ENCODE assay signal across 2 cellular contexts in genomic region chr19:38523319-38523718, GRCh38.
TF ChIP-seq lines count a peak whose summit lies in the region.

No MANE protein-coding gene starts in this region.

TF ChIP-seq in HepG2, 621 proteins besides CTCF, POLR2A, EP300 and RAD21:
- peak; percentile 85 for TF ChIP-seq ZNF263 (CRISPR knock-in tag; IDR thresholded peaks at IDR 0.05)
- TF ChIP-seq ZNF556 (CRISPR knock-in tag; IDR thresholded peaks at IDR 0.05; ENCODE audit: borderline replicate concordance), result no peak

TF ChIP-seq in GM12878, 131 proteins besides CTCF, POLR2A, EP300 and RAD21:
- no peak for TF ChIP-seq ZNF207 (IDR thresholded peaks at IDR 0.05; ENCODE audit: borderline replicate concordance)
- no peak for TF ChIP-seq PAX8 (IDR thresholded peaks at IDR 0.05)
- TF ChIP-seq NFXL1 (IDR thresholded peaks at IDR 0.05; ENCODE audit: borderline replicate concordance), result peak; percentile 91; the same call in 1 of the 2 replicates
- no peak for TF ChIP-seq FOS (IDR thresholded peaks at IDR 0.05; ENCODE audit: borderline replicate concordance, extremely low read depth, insufficient read length)
